Comparison of ENCODE assay signal across 1 cellular context in the genomic region with DNA sequence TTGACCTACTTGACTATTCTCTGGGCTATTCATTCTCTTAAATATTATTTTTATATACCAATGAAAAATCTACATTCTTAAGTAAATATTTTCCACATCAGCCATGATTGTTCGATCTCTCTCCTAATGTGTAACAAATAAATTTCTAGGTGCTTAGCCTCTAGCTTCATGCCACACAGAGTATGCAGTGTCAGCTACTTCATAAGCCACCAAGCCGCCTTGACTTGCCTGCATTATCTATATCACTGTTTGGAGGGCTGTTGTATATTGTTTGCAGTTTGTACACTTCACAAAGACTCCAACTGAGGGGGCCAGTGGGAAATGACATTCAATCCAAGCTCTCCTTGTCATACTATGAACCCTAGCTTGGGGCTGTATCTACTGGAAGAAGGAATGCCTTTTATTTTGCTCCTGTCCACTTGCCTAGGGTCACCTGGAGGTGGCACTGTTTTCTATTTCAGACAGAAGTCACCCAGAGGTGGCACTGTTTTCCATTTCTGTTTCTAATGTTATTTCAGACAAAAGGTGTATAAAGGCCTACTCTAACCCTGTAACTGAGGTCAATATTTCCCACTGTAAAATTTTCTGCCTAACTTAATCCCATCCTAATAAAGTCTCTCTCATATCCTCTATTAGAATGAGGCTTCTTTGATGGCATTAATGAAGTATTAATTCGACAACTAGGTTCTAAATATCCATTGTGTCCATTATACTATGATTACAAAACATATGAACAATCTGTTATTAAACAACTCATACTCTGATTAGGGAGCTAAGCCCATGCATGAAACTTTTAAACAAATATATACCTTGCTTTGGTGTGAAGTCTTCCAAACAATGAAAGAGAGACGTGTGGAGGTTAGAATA.
TF ChIP-seq lines count a peak whose summit lies in the region.

No MANE protein-coding gene starts in this region.

TF ChIP-seq in GM12878, 131 proteins besides CTCF, POLR2A, EP300 and RAD21:
- TF ChIP-seq, protein P1, sequence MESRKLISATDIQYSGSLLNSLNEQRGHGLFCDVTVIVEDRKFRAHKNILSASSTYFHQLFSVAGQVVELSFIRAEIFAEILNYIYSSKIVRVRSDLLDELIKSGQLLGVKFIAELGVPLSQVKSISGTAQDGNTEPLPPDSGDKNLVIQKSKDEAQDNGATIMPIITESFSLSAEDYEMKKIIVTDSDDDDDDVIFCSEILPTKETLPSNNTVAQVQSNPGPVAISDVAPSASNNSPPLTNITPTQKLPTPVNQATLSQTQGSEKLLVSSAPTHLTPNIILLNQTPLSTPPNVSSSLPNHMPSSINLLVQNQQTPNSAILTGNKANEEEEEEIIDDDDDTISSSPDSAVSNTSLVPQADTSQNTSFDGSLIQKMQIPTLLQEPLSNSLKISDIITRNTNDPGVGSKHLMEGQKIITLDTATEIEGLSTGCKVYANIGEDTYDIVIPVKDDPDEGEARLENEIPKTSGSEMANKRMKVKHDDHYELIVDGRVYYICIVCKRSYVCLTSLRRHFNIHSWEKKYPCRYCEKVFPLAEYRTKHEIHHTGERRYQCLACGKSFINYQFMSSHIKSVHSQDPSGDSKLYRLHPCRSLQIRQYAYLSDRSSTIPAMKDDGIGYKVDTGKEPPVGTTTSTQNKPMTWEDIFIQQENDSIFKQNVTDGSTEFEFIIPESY (IDR thresholded peaks at IDR 0.05): no peak
- no peak for TF ChIP-seq ZBED1 (IDR thresholded peaks at IDR 0.05; ENCODE audit: borderline replicate concordance)
- TF ChIP-seq YY1 (IDR thresholded peaks at IDR 0.05; ENCODE audit: low read depth, low read length): peak; percentile 50; the same call in 1 of the 2 replicates
- no peak for TF ChIP-seq CBFB (IDR thresholded peaks at IDR 0.05; ENCODE audit: low read depth)
- TF ChIP-seq NR2F1 (conservative IDR thresholded peaks at IDR 0.05): peak; percentile 69
- TF ChIP-seq SMC3 (IDR thresholded peaks at IDR 0.05; ENCODE audit: borderline replicate concordance, low read length): peak; percentile 76
- peak; percentile 63 for TF ChIP-seq NR2C1 (IDR thresholded peaks at IDR 0.05)
- no peak for TF ChIP-seq KAT2A (conservative IDR thresholded peaks at IDR 0.05; ENCODE audit: control insufficient read depth, low read depth, low read length)
- TF ChIP-seq, protein P2, sequence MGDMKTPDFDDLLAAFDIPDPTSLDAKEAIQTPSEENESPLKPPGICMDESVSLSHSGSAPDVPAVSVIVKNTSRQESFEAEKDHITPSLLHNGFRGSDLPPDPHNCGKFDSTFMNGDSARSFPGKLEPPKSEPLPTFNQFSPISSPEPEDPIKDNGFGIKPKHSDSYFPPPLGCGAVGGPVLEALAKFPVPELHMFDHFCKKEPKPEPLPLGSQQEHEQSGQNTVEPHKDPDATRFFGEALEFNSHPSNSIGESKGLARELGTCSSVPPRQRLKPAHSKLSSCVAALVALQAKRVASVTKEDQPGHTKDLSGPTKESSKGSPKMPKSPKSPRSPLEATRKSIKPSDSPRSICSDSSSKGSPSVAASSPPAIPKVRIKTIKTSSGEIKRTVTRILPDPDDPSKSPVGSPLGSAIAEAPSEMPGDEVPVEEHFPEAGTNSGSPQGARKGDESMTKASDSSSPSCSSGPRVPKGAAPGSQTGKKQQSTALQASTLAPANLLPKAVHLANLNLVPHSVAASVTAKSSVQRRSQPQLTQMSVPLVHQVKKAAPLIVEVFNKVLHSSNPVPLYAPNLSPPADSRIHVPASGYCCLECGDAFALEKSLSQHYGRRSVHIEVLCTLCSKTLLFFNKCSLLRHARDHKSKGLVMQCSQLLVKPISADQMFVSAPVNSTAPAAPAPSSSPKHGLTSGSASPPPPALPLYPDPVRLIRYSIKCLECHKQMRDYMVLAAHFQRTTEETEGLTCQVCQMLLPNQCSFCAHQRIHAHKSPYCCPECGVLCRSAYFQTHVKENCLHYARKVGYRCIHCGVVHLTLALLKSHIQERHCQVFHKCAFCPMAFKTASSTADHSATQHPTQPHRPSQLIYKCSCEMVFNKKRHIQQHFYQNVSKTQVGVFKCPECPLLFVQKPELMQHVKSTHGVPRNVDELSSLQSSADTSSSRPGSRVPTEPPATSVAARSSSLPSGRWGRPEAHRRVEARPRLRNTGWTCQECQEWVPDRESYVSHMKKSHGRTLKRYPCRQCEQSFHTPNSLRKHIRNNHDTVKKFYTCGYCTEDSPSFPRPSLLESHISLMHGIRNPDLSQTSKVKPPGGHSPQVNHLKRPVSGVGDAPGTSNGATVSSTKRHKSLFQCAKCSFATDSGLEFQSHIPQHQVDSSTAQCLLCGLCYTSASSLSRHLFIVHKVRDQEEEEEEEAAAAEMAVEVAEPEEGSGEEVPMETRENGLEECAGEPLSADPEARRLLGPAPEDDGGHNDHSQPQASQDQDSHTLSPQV (IDR thresholded peaks at IDR 0.05): 0 out of 2 replicates have a peak, but pooled peaks have one; percentile 58
